In genomic region chr12:28882444-28882843, GRCh38 we compare ENCODE assay signal across 29 cellular contexts.
DNase-seq lines count a peak whose midpoint lies in the region; ATAC-seq, FAIRE-seq and TF ChIP-seq lines count a peak whose summit lies in the region.
"Had no signal": no experiment of that assay in that cellular context is flagged by ENCODE, and none has a peak within 500 bp of the region (broad histone marks: within the 10 kb centered on the region; RNA-seq: fewer than 3 reads in every experiment).

No MANE protein-coding gene starts in this region.

- no peaks in the 10 kb centered on the region for H3K27me3 Mint-ChIP-seq in astrocyte (ENCODE audit: low read depth, unreplicated experiment)
- H3K27me3 Mint-ChIP-seq: activated CD4-positive, alpha-beta T cell treated with anti-CD3 and anti-CD28 coated beads, Interleukin-2, amount 10 ng/mL, durations not matched to agents 24 days and 14 days; activated naive CD8-positive, alpha-beta T cell treated with anti-CD3 and anti-CD28 coated beads, Interleukin-2, amount 50 U/mL, for 24 hours had no signal

- DNase-seq in RWPE1 (ENCODE audit: low spot score) (peak; percentile 8), astrocyte (ENCODE audit: low read depth) (peak; percentile 85), fibroblast of pulmonary artery (ENCODE audit: low read depth) (peak; percentile 69), sciatic nerve (ENCODE audit: low spot score) (no peak), NCI-H748 (lab: John Stamatoyannopoulos, UW; ENCODE audit: unreplicated experiment) (no peak), NCI-H187 treated with DMSO at 0.1 percent for 48 hours (lab: John Stamatoyannopoulos, UW) (no peak), tibial artery (no peak)
- DNase-seq: activated CD4-positive, alpha-beta T cell treated with anti-CD3 and anti-CD28 coated beads, Interleukin-2, amount 10 ng/mL, durations not matched to agents 24 days and 14 days; activated naive CD8-positive, alpha-beta T cell treated with anti-CD3 and anti-CD28 coated beads, Interleukin-2, amount 50 U/mL, for 24 hours; activated T-cell treated with anti-CD3 and anti-CD28 coated beads, Interleukin-2, amount 50 U/mL, for 4 hours; Calu3; DMS79 treated with DMSO at 0.1 percent for 48 hours; effector CD8-positive, alpha-beta T cell; erythroblast; mucosa of descending colon; MV-4-11; NCI-H1436 treated with DMSO at 0.1 percent for 48 hours; NCI-H524 treated with DMSO at 0.1 percent for 48 hours; SJCRH30; stimulated activated naive CD8-positive, alpha-beta T cell treated with anti-CD3 and anti-CD28 coated beads, Interleukin-15, amount 100 ng/mL, for 72 hours had no signal

- no peak overlapping the region for H3K4me3 ChIP-seq in astrocyte (ENCODE audit: insufficient read depth, low read depth, low read length)
- H3K4me3 ChIP-seq in fibroblast of pulmonary artery (replicated peaks; ENCODE audit: low read depth, low read length), result no peak overlapping the region
- no peak overlapping the region for H3K4me3 ChIP-seq in tibial artery
- H3K4me3 ChIP-seq: gastroesophageal sphincter, mucosa of descending colon, SJCRH30, skin epidermis had no signal

- H3K4me2 ChIP-seq in astrocyte (ENCODE audit: low read length), result no peak overlapping the region

- TF ChIP-seq CTCF in RWPE1 (conservative IDR thresholded peaks at IDR 0.05; ENCODE audit: low read depth) (no peak), astrocyte (IDR thresholded peaks at IDR 0.05; ENCODE audit: insufficient read depth, low read depth, low read length) (no peak), fibroblast of pulmonary artery (IDR thresholded peaks at IDR 0.05; ENCODE audit: low read length, missing control alignments) (no peak), tibial artery (IDR thresholded peaks at IDR 0.05) (no peak)

- H3K27me3 ChIP-seq in astrocyte (ENCODE audit: insufficient read depth, low read length) (no peaks in the 10 kb centered on the region), tibial artery (no peaks in the 10 kb centered on the region)
- H3K27me3 ChIP-seq: gastroesophageal sphincter, SJCRH30 had no signal

- H2AFZ ChIP-seq in astrocyte (ENCODE audit: low read depth, low read length), result no peak overlapping the region

- no peak overlapping the region for H3K4me3 Mint-ChIP-seq in astrocyte (ENCODE audit: unreplicated experiment)
- H3K4me3 Mint-ChIP-seq: activated CD4-positive, alpha-beta T cell treated with anti-CD3 and anti-CD28 coated beads, Interleukin-2, amount 10 ng/mL, durations not matched to agents 24 days and 14 days; activated naive CD8-positive, alpha-beta T cell treated with anti-CD3 and anti-CD28 coated beads, Interleukin-2, amount 50 U/mL, for 24 hours; activated T-cell treated with anti-CD3 and anti-CD28 coated beads, Interleukin-2, amount 50 U/mL, for 4 hours; CD14-positive monocyte; natural killer cell treated with Interleukin-12 subunit alpha and Interleukin-12 subunit beta and Interleukin-15 and Interleukin-18, amount 100 ng/mL, for 72 hours; stimulated activated naive CD8-positive, alpha-beta T cell treated with anti-CD3 and anti-CD28 coated beads, Interleukin-15, amount 100 ng/mL, for 72 hours; T-helper 1 cell treated with Interleukin-12 subunit alpha and Interleukin-12 subunit beta and Interleukin-4 antibody, amounts not matched to agents 30 μg/mL and 1 μg/mL, for 36 hours had no signal

- H3K9me3 Mint-ChIP-seq in astrocyte (ENCODE audit: unreplicated experiment), result no peaks in the 10 kb centered on the region
- H3K9me3 Mint-ChIP-seq: activated CD4-positive, alpha-beta T cell treated with anti-CD3 and anti-CD28 coated beads, Interleukin-2, amount 10 ng/mL, durations not matched to agents 24 days and 14 days; activated naive CD8-positive, alpha-beta T cell treated with anti-CD3 and anti-CD28 coated beads, Interleukin-2, amount 50 U/mL, for 24 hours; activated T-cell treated with anti-CD3 and anti-CD28 coated beads, Interleukin-2, amount 50 U/mL, for 4 hours; natural killer cell treated with Interleukin-12 subunit alpha and Interleukin-12 subunit beta and Interleukin-15 and Interleukin-18, amount 100 ng/mL, for 72 hours; stimulated activated naive CD8-positive, alpha-beta T cell treated with anti-CD3 and anti-CD28 coated beads, Interleukin-15, amount 100 ng/mL, for 72 hours; T-helper 1 cell treated with Interleukin-12 subunit alpha and Interleukin-12 subunit beta and Interleukin-4 antibody, amounts not matched to agents 30 μg/mL and 1 μg/mL, for 36 hours had no signal

- H3K9me3 ChIP-seq in astrocyte (ENCODE audit: insufficient read depth, low read depth, low read length), result no peaks in the 10 kb centered on the region
- H3K9me3 ChIP-seq in tibial artery, result no peaks in the 10 kb centered on the region
- H3K9me3 ChIP-seq: gastroesophageal sphincter, mucosa of descending colon, SJCRH30 had no signal

- peaks cover 2% of the 10 kb centered on the region for H3K4me1 Mint-ChIP-seq in astrocyte (ENCODE audit: low read depth, unreplicated experiment)
- H3K4me1 Mint-ChIP-seq: activated CD4-positive, alpha-beta T cell treated with anti-CD3 and anti-CD28 coated beads, Interleukin-2, amount 10 ng/mL, durations not matched to agents 24 days and 14 days; activated naive CD8-positive, alpha-beta T cell treated with anti-CD3 and anti-CD28 coated beads, Interleukin-2, amount 50 U/mL, for 24 hours; CD14-positive monocyte; stimulated activated naive CD8-positive, alpha-beta T cell treated with anti-CD3 and anti-CD28 coated beads, Interleukin-15, amount 100 ng/mL, for 72 hours had no signal

- POLR2A ChIA-PET in RWPE1 (lab: Yijun Ruan, JAX; ENCODE audit: low non-redundant PET), result no interaction called here

- H4K20me1 ChIP-seq in astrocyte (ENCODE audit: insufficient read depth, low read length), result no peaks in the 10 kb centered on the region

- CTCF ChIA-PET in RWPE1 (lab: Yijun Ruan, JAX), result no interaction called here

- no peak overlapping the region for H3K9ac ChIP-seq in astrocyte (ENCODE audit: low read length)

- peak; percentile 74 for ATAC-seq in sciatic nerve
- ATAC-seq in activated CD4-positive, CD25-positive, alpha-beta regulatory T cell treated with anti-CD3 and anti-CD28 coated beads, Interleukin-2, amount 50 U/mL, for 24 hours, result no peak
- ATAC-seq: activated naive CD8-positive, alpha-beta T cell treated with anti-CD3 and anti-CD28 coated beads, Interleukin-2, amount 50 U/mL, for 24 hours; activated T-cell treated with anti-CD3 and anti-CD28 coated beads, Interleukin-2, amount 50 U/mL, for 4 hours; gastroesophageal sphincter; mucosa of descending colon; natural killer cell treated with Interleukin-12 subunit alpha and Interleukin-12 subunit beta and Interleukin-15 and Interleukin-18, amount 100 ng/mL, for 72 hours; stimulated activated naive CD8-positive, alpha-beta T cell treated with anti-CD3 and anti-CD28 coated beads, Interleukin-15, amount 100 ng/mL, for 72 hours had no signal

- H3K27ac ChIP-seq in RWPE1, result no peak overlapping the region
- no peak overlapping the region for H3K27ac ChIP-seq in astrocyte (ENCODE audit: low read depth, low read length)
- no peak overlapping the region for H3K27ac ChIP-seq in tibial artery
- H3K27ac ChIP-seq: gastroesophageal sphincter, SJCRH30, skin epidermis had no signal

- no peaks in the 10 kb centered on the region for H3K79me2 ChIP-seq in astrocyte (ENCODE audit: insufficient read depth, low read length)

- H3K36me3 ChIP-seq in astrocyte (ENCODE audit: insufficient read depth, low read length) (no peaks in the 10 kb centered on the region), tibial artery (no peaks in the 10 kb centered on the region)
- H3K36me3 ChIP-seq: gastroesophageal sphincter, SJCRH30 had no signal

- H3K36me3 Mint-ChIP-seq in astrocyte (ENCODE audit: low read depth, unreplicated experiment), result peaks cover 2% of the 10 kb centered on the region
- H3K36me3 Mint-ChIP-seq: CD14-positive monocyte; natural killer cell treated with Interleukin-12 subunit alpha and Interleukin-12 subunit beta and Interleukin-15 and Interleukin-18, amount 100 ng/mL, for 72 hours had no signal

- H3K4me1 ChIP-seq in astrocyte (ENCODE audit: insufficient read depth, low read length) (no peaks in the 10 kb centered on the region), tibial artery (no peaks in the 10 kb centered on the region)
- H3K4me1 ChIP-seq: gastroesophageal sphincter, SJCRH30 had no signal

- FAIRE-seq in astrocyte (lab: Jason Lieb, UNC), result peak; percentile 66
- FAIRE-seq: colon, islet of Langerhans, RCC 7860 had no signal

- intact Hi-C loops in sciatic nerve (cut with DNase I) (no loop called here), tibial artery (cut with DNase I; ENCODE audit: low total_unique reads) (no loop called here)

- no peak overlapping the region for H3K27ac Mint-ChIP-seq in astrocyte (ENCODE audit: unreplicated experiment)
- H3K27ac Mint-ChIP-seq: activated CD4-positive, alpha-beta T cell treated with anti-CD3 and anti-CD28 coated beads, Interleukin-2, amount 10 ng/mL, durations not matched to agents 24 days and 14 days; activated naive CD8-positive, alpha-beta T cell treated with anti-CD3 and anti-CD28 coated beads, Interleukin-2, amount 50 U/mL, for 24 hours; CD14-positive monocyte; natural killer cell treated with Interleukin-12 subunit alpha and Interleukin-12 subunit beta and Interleukin-15 and Interleukin-18, amount 100 ng/mL, for 72 hours; stimulated activated naive CD8-positive, alpha-beta T cell treated with anti-CD3 and anti-CD28 coated beads, Interleukin-15, amount 100 ng/mL, for 72 hours; T-helper 1 cell treated with Interleukin-12 subunit alpha and Interleukin-12 subunit beta and Interleukin-4 antibody, amounts not matched to agents 30 μg/mL and 1 μg/mL, for 36 hours had no signal

Comparison
In these comparisons a context has a peak if more than half of its experiments do, and no peak if none do; other contexts are left out.
1. DNase-seq: peak in RWPE1 (single experiment), astrocyte (single experiment) and fibroblast of pulmonary artery (single experiment); none in sciatic nerve (single experiment), NCI-H748 (single experiment), NCI-H187 treated with DMSO at 0.1 percent for 48 hours (single experiment) and tibial artery (0 of 2).